In genomic region chr1:226187380-226187779, GRCh38 we compare ENCODE assay signal across 9 cellular contexts. TPM values are rescaled to one million over a fixed set of nuclear protein-coding genes. Genes with fewer than 3 reads are reported as not detected.
DNase-seq lines count a peak whose midpoint lies in the region; ATAC-seq and TF ChIP-seq lines count a peak whose summit lies in the region.
"Had no signal": no experiment of that assay in that cellular context is flagged by ENCODE, and none has a peak within 500 bp of the region (broad histone marks: within the 10 kb centered on the region; RNA-seq: fewer than 3 reads in every experiment).

No MANE protein-coding gene starts in this region.

- H3K4me1 ChIP-seq in muscle layer of colon (ENCODE audit: insufficient read depth, low read length), result peaks cover 24% of the 10 kb centered on the region
- H3K4me1 ChIP-seq in Peyer's patch, result peaks cover 0 to 21% (median 5%) of the 10 kb centered on the region in 4 donors

- TF ChIP-seq CTCF in 22Rv1 (IDR thresholded peaks at IDR 0.05) (no peak), HFFc6 (IDR thresholded peaks at IDR 0.05) (no peak), MCF 10A (IDR thresholded peaks at IDR 0.05; ENCODE audit: unreplicated experiment) (no peak), omental fat pad (IDR thresholded peaks at IDR 0.05) (no peak), Peyer's patch (IDR thresholded peaks at IDR 0.05) (no peak)

- no peak for DNase-seq in HFFc6
- DNase-seq in MCF 10A (ENCODE audit: unreplicated experiment), result no peak
- DNase-seq in islet precursor cell, result no peak
- DNase-seq in HPDE6-E6E7 (ENCODE audit: extremely low spot score), result no peak
- DNase-seq in omental fat pad (ENCODE audit: low spot score), result no peak
- no peak for DNase-seq in Peyer's patch

- H3K36me3 ChIP-seq in muscle layer of colon (ENCODE audit: insufficient read depth, low read length), result no peaks in the 10 kb centered on the region
- H3K36me3 ChIP-seq in Peyer's patch, result no peaks in the 10 kb centered on the region

- H3K4me1 Mint-ChIP-seq in HFFc6 (ENCODE audit: low read depth) (peaks cover 27% of the 10 kb centered on the region), MCF 10A (ENCODE audit: insufficient read depth, unreplicated experiment) (peaks cover 25% of the 10 kb centered on the region)

- H3K4me3 ChIP-seq in muscle layer of colon (ENCODE audit: low read depth in 1 of 2, low read length in 2 of 2) (peak overlapping the region in 1 of 2 donors; percentile 89), Peyer's patch (peak overlapping the region in 2 of 4 donors; percentile 84 to 97)

- peak overlapping the region; percentile 91 for H3K9ac ChIP-seq in muscle layer of colon (ENCODE audit: low read length)

- no TSS peak for BruUV-seq in MCF 10A (replicated peaks; lab: Mats Ljungman, UMichigan)

- ATAC-seq in omental fat pad (ENCODE audit: low FRiP score), result no peak

- H3K27me3 ChIP-seq in muscle layer of colon (ENCODE audit: control insufficient read depth in 1 of 2, insufficient read depth in 2 of 2, low read length in 2 of 2) (no peaks in the 10 kb centered on the region), Peyer's patch (no peaks in the 10 kb centered on the region)

- H3K36me3 Mint-ChIP-seq in HFFc6 (ENCODE audit: low read depth), result peaks cover 22% of the 10 kb centered on the region
- peaks cover 7% of the 10 kb centered on the region for H3K36me3 Mint-ChIP-seq in MCF 10A (ENCODE audit: insufficient read depth, unreplicated experiment)

- no peaks in the 10 kb centered on the region for H3K27me3 Mint-ChIP-seq in HFFc6 (ENCODE audit: insufficient read depth)
- no peaks in the 10 kb centered on the region for H3K27me3 Mint-ChIP-seq in MCF 10A (ENCODE audit: insufficient read depth, unreplicated experiment)

- TF ChIP-seq POLR2A in Peyer's patch (IDR thresholded peaks at IDR 0.05), result no peak

- H3K9me3 ChIP-seq in muscle layer of colon (ENCODE audit: low read length) (no peaks in the 10 kb centered on the region), Peyer's patch (no peaks in the 10 kb centered on the region)

- intact Hi-C loops in MCF 10A (cut with micrococcal nuclease), result loop anchor here (2.0 to 5.0 kb wide), 2 partner anchors 125 to 219 kb away; partner anchors contain the start of gene H3-3A

- CTCF ChIA-PET in MCF 10A (lab: Yijun Ruan, JAX), result interaction anchor here (0.8 to 1.2 kb wide), 3 partner anchors 9 to 62 kb away, joined by 3 to 7 read pairs (median 4); no protein-coding TSS in a partner anchor

- peak overlapping the region; percentile 82 for H3K27ac ChIP-seq in 22Rv1
- H3K27ac ChIP-seq in muscle layer of colon (ENCODE audit: low read depth, low read length), result no peak overlapping the region
- H3K27ac ChIP-seq in Peyer's patch, result peak overlapping the region in 2 of 4 donors; percentile 95

- no peaks in the 10 kb centered on the region for H3K9me3 Mint-ChIP-seq in HFFc6
- H3K9me3 Mint-ChIP-seq in MCF 10A (ENCODE audit: unreplicated experiment), result no peaks in the 10 kb centered on the region

- POLR2A ChIA-PET in MCF 10A (lab: Yijun Ruan, JAX), result interaction anchor here (0.8 to 7.0 kb wide), 8 partner anchors 15 to 220 kb away, joined by 3 to 67 read pairs (median 4); partner anchors contain the start of genes LIN9 and PARP1

- peak overlapping the region; percentile 89 for H3K4me3 Mint-ChIP-seq in HFFc6
- H3K4me3 Mint-ChIP-seq in MCF 10A (ENCODE audit: unreplicated experiment), result peak overlapping the region; percentile 93

- H3K27ac Mint-ChIP-seq in HFFc6 (peak overlapping the region; percentile 95), MCF 10A (ENCODE audit: low read depth, unreplicated experiment) (no peak overlapping the region)

RNA-seq across cellular contexts. Expression of gene ACBD3, which starts 0.8 kb away (rescaled TPM):
- 10 to 100 TPM; 63.9 to 72.8 (median 70.5) TPM for total RNA-seq in HFFc6 (2021; fragmentation: NEBNext Ultra II Directional; extraction: Animal tissue kit (Norgen Biotek cat#: 25700))
- total RNA-seq in MCF 10A (2022) (93.9 and 122 TPM in 2 replicates), omental fat pad (10 to 100 TPM; 43.1 to 52.9 (median 48.1) TPM), Peyer's patch (10 to 100 TPM; 24.1 to 36.3 (median 32.8) TPM)

RNA-seq across cellular contexts. Expression of gene MIXL1, which starts 36.1 kb away (rescaled TPM):
- total RNA-seq in HFFc6 (2021; fragmentation: NEBNext Ultra II Directional; extraction: Animal tissue kit (Norgen Biotek cat#: 25700)), result under 1 TPM in 1 of 6 experiments, not detected in 5; 0.14 TPM
- total RNA-seq in MCF 10A (2022) (not detected in 2 replicates), omental fat pad (under 1 TPM in 1 of 4 donors, not detected in 3; 0.84 TPM), Peyer's patch (not detected)
- total RNA-seq: T-helper 1 cell treated with Interleukin-12 subunit alpha and Interleukin-12 subunit beta and Interleukin-4 antibody, amounts not matched to agents 30 ng/mL and 1 ng/mL, for 36 hours had no signal
